8 cellular contexts compared by ENCODE assay signal in genomic region chr21:29300547-29301138, GRCh38. TPM values are rescaled to one million over a fixed set of nuclear protein-coding genes. Genes with fewer than 3 reads are reported as not detected.
A peak's percentile ranks its signal among the peaks of the same experiment; 100 is the strongest.
DNase-seq lines count a peak whose midpoint lies in the region; ATAC-seq and TF ChIP-seq lines count a peak whose summit lies in the region.

No MANE protein-coding gene starts in this region.

- in situ Hi-C loops in gastrocnemius medialis (cut with MboI; ENCODE audit: low sequenced_read_pairs in 4 of 4): no loop called here

- peak overlapping the region; percentile 96 for H3K27ac Mint-ChIP-seq in activated CD4-positive, alpha-beta T cell treated with anti-CD3 and anti-CD28 coated beads for 36 hours

- H3K27me3 Mint-ChIP-seq in activated CD4-positive, alpha-beta T cell treated with anti-CD3 and anti-CD28 coated beads for 36 hours: no peaks in the 10 kb centered on the region

- H3K4me3 ChIP-seq in NT2/D1 (ENCODE audit: insufficient read length, low read depth): peak overlapping the region; percentile 82
- peak overlapping the region; percentile 73 to 99 (median 96) for H3K4me3 ChIP-seq in esophagus squamous epithelium
- H3K4me3 ChIP-seq in gastrocnemius medialis: peak overlapping the region; percentile 64 to 87 (median 72)

- intact Hi-C loops in activated CD4-positive, alpha-beta T cell treated with anti-CD3 and anti-CD28 coated beads for 36 hours (cut with DNase I, micrococcal nuclease): loop anchor here (1.0 to 5.0 kb wide), 8 partner anchors 42 to 1832 kb away; a partner anchor contains a TSS
- intact Hi-C loops in esophagus squamous epithelium (cut with DNase I): no loop called here
- intact Hi-C loops in gastrocnemius medialis (cut with DNase I; ENCODE audit: low total_unique reads): loop anchor here (1.0 to 5.0 kb wide), 3 partner anchors 27 to 148 kb away; no protein-coding TSS in a partner anchor

- peak overlapping the region; percentile 91 for H3K9ac ChIP-seq in NT2/D1 (ENCODE audit: insufficient read length, low read depth)

- no peak for DNase-seq in activated CD4-positive, alpha-beta T cell treated with anti-CD3 and anti-CD28 coated beads for 36 hours
- DNase-seq in activated CD4-positive, alpha-beta T cell treated with anti-CD3 and anti-CD28 coated beads, Interleukin-2, amount 50 U/mL, for 1 hour: no peak
- DNase-seq in NT2/D1 (ENCODE audit: low read depth, low spot score) (no peak), esophagus squamous epithelium (lab: John Stamatoyannopoulos, UW) (no peak), gastrocnemius medialis (no peak), COR-L47 (lab: John Stamatoyannopoulos, UW) (no peak), HCEC 1CT (no peak)

- CTCF ChIA-PET in activated CD4-positive, alpha-beta T cell treated with anti-CD3 and anti-CD28 coated beads for 36 hours (lab: Charles Lee): interaction anchor here (0.7 to 2.5 kb wide), 14 partner anchors 11 to 225 kb away, joined by 3 to 11 read pairs (median 4); no protein-coding TSS in a partner anchor

- H3K9me3 Mint-ChIP-seq in activated CD4-positive, alpha-beta T cell treated with anti-CD3 and anti-CD28 coated beads for 36 hours (ENCODE audit: low read depth): peaks cover 3% of the 10 kb centered on the region

- H3K4me3 Mint-ChIP-seq in activated CD4-positive, alpha-beta T cell treated with anti-CD3 and anti-CD28 coated beads for 36 hours: peak overlapping the region; percentile 87

- TF ChIP-seq CTCF in esophagus squamous epithelium (IDR thresholded peaks at IDR 0.05) (peak in 1 of 6 experiments; percentile 2), gastrocnemius medialis (IDR thresholded peaks at IDR 0.05 in 4 of 5, conservative IDR thresholded peaks at IDR 0.05 in 1 of 5) (no peak)

- H3K4me1 Mint-ChIP-seq in activated CD4-positive, alpha-beta T cell treated with anti-CD3 and anti-CD28 coated beads for 36 hours: peaks cover 62% of the 10 kb centered on the region

- H3K27me3 ChIP-seq in NT2/D1 (ENCODE audit: insufficient read depth, insufficient read length) (peaks cover 5% of the 10 kb centered on the region), esophagus squamous epithelium (no peaks in the 10 kb centered on the region), gastrocnemius medialis (no peaks in the 10 kb centered on the region)

- ATAC-seq in activated CD4-positive, alpha-beta T cell treated with anti-CD3 and anti-CD28 coated beads for 36 hours: peak; percentile 30
- peak; percentile 78 for ATAC-seq in HG02623 (IDR thresholded peaks at IDR 0.05; ENCODE audit: unreplicated experiment)
- no peak for ATAC-seq in gastrocnemius medialis

- peaks cover 5% of the 10 kb centered on the region for H3K4me1 ChIP-seq in NT2/D1 (ENCODE audit: insufficient read depth, insufficient read length)
- peaks cover 28 to 69% (median 33%) of the 10 kb centered on the region in 3 donors for H3K4me1 ChIP-seq in esophagus squamous epithelium
- peaks cover 56 to 57% of the 10 kb centered on the region in 2 donors for H3K4me1 ChIP-seq in gastrocnemius medialis

- H3K36me3 Mint-ChIP-seq in activated CD4-positive, alpha-beta T cell treated with anti-CD3 and anti-CD28 coated beads for 36 hours (ENCODE audit: low read depth): peaks cover 18% of the 10 kb centered on the region

- POLR2A ChIA-PET in activated CD4-positive, alpha-beta T cell treated with anti-CD3 and anti-CD28 coated beads for 36 hours (lab: Charles Lee): interaction anchor here (0.6 to 3.5 kb wide), 18 partner anchors 18 to 276 kb away, joined by 3 to 23 read pairs (median 4); partner anchors contain the start of genes CCT8 and USP16

- H3K36me3 ChIP-seq in NT2/D1 (ENCODE audit: insufficient read depth, insufficient read length, low read length) (peaks cover 5% of the 10 kb centered on the region), esophagus squamous epithelium (no peaks in the 10 kb centered on the region), gastrocnemius medialis (no peaks in the 10 kb centered on the region)

- TF ChIP-seq POLR2A in esophagus squamous epithelium (IDR thresholded peaks at IDR 0.05) (no peak), gastrocnemius medialis (IDR thresholded peaks at IDR 0.05) (peak in 1 of 2 donors; percentile 18)

- WGBS in esophagus squamous epithelium, 2 donors: 46 to 56% methylated on average over 6 of the region's 6 CpGs

- H3K27ac ChIP-seq in esophagus squamous epithelium: peak overlapping the region; percentile 91 to 100 (median 100)
- H3K27ac ChIP-seq in gastrocnemius medialis: peak overlapping the region; percentile 89 to 97 (median 94)

- H3K9me3 ChIP-seq in NT2/D1 (ENCODE audit: insufficient read depth, low read length) (0 out of 2 replicates have a peak, but pooled peaks cover 8% of the 10 kb centered on the region), esophagus squamous epithelium (no peaks in the 10 kb centered on the region), gastrocnemius medialis (no peaks in the 10 kb centered on the region)

RNA-seq across cellular contexts. Expression of gene BACH1, which starts 1.9 kb away (rescaled TPM):
- 10 to 100 TPM; 24.1 to 27.0 TPM for total RNA-seq in activated CD4-positive, alpha-beta T cell treated with anti-CD3 and anti-CD28 coated beads for 36 hours
- 10 to 100 TPM; 39.6 to 54.6 (median 44.8) TPM for total RNA-seq in esophagus squamous epithelium
- 10 to 100 TPM; 52.4 to 72.7 (median 62.7) TPM for total RNA-seq in gastrocnemius medialis

Comparison
In these comparisons a context has a peak if more than half of its experiments do, and no peak if none do; other contexts are left out.
1. ATAC-seq: peak in activated CD4-positive, alpha-beta T cell treated with anti-CD3 and anti-CD28 coated beads for 36 hours (single experiment) and HG02623 (single experiment); none in gastrocnemius medialis (0 of 2).
2. Peak in every context shown above with its lines, with median percentiles within 50 percentile points of each other: H3K4me3 ChIP-seq.